In the genomic region with DNA sequence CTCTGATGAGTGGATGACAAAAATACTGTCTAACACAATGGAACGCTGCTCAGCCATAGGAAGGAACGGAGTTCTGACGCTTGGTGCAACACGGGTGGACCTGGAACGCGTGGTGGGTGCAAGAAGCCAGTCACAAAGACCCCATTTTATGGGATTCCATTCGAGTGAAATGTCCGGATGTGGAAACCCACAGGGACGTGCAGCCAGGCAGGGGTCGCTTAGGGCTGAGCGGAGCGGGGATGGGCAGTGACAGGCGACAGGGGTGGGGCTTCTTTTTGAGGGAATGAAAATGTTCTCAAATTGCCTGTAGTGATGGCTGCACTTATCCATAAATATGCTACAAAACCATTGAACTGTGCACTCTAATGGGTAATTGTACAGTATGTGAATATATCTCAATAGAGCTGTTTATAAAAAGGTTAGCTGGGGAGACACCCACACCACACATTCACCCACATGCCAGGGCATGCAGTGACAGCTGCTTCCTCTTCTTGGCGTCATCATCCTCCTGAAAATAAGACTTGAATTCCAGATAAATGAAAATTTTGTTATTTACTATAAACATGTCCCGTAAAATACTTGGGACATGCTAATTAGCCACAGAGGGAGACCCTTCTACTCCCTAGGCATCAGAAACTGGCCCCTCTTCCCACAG, we compare ENCODE assay signal across 19 cellular contexts.
"Had no signal": no experiment of that assay in that cellular context is flagged by ENCODE, and none has a peak within 500 bp of the region (broad histone marks: within the 10 kb centered on the region; RNA-seq: fewer than 3 reads in every experiment).

No MANE protein-coding gene starts in this region.

- H3K4me1 Mint-ChIP-seq: activated CD4-positive, alpha-beta T cell treated with anti-CD3 and anti-CD28 coated beads for 36 hours; activated naive CD8-positive, alpha-beta T cell treated with anti-CD3 and anti-CD28 coated beads for 36 hours had no signal

- H3K36me3 ChIP-seq: lower lobe of right lung, thyroid gland had no signal

- ATAC-seq: activated CD4-positive, alpha-beta T cell treated with anti-CD3 and anti-CD28 coated beads for 36 hours; body of pancreas; foreskin keratinocyte; lower lobe of right lung; WTC11 had no signal

- H3K27ac Mint-ChIP-seq: activated CD4-positive, alpha-beta T cell treated with anti-CD3 and anti-CD28 coated beads for 36 hours; activated naive CD8-positive, alpha-beta T cell treated with anti-CD3 and anti-CD28 coated beads for 36 hours; nephron progenitor cell; T-helper 2 cell treated with Interferon-gamma antibody and Interleukin-4, amounts not matched to agents 5 μg/mL and 100 μg/mL, for 36 hours; WTC11 had no signal

- DNase-seq: activated CD4-positive, alpha-beta T cell treated with anti-CD3 and anti-CD28 coated beads for 36 hours; activated CD4-positive, alpha-beta T cell treated with anti-CD3 and anti-CD28 coated beads, Interleukin-2, amount 50 U/mL, for 48 hours; activated naive CD8-positive, alpha-beta T cell treated with anti-CD3 and anti-CD28 coated beads for 36 hours; amniotic stem cell; body of pancreas; central memory CD4-positive, alpha-beta T cell; glutamatergic neuron; hypothalamus; islet precursor cell; lower lobe of right lung; nephron progenitor cell; occipital lobe; stimulated activated CD4-positive, alpha-beta T cell treated with anti-CD3 and anti-CD28 coated beads, Interleukin-12 subunit alpha, Interleukin-12 subunit beta, amount 100 ng/mL, for 4 hours; stimulated activated CD4-positive, alpha-beta T cell treated with anti-CD3 and anti-CD28 coated beads, Interleukin-1b, Interleukin-23, amount 100 ng/mL, for 48 hours; stimulated activated naive CD4-positive, alpha-beta T cell treated with Interleukin-2 at 50 U/mL for 16 hours; thyroid gland had no signal

- H3K9me3 ChIP-seq: body of pancreas, lower lobe of right lung, thyroid gland had no signal

- H3K27me3 ChIP-seq: body of pancreas, foreskin keratinocyte, thyroid gland had no signal

- H3K4me3 ChIP-seq: body of pancreas, lower lobe of right lung, thyroid gland had no signal

- H3K27ac ChIP-seq: body of pancreas, foreskin keratinocyte, lower lobe of right lung, thyroid gland had no signal

- H3K4me3 Mint-ChIP-seq: activated CD4-positive, alpha-beta T cell treated with anti-CD3 and anti-CD28 coated beads for 36 hours; activated naive CD8-positive, alpha-beta T cell treated with anti-CD3 and anti-CD28 coated beads for 36 hours; nephron progenitor cell; T-helper 2 cell treated with Interferon-gamma antibody and Interleukin-4, amounts not matched to agents 5 μg/mL and 100 μg/mL, for 36 hours; WTC11 had no signal

- H3K9me3 Mint-ChIP-seq: activated naive CD8-positive, alpha-beta T cell treated with anti-CD3 and anti-CD28 coated beads for 36 hours; nephron progenitor cell; T-helper 2 cell treated with Interferon-gamma antibody and Interleukin-4, amounts not matched to agents 5 μg/mL and 100 μg/mL, for 36 hours; WTC11 had no signal

- H3K4me1 ChIP-seq: body of pancreas, foreskin keratinocyte, lower lobe of right lung had no signal

- H3K36me3 Mint-ChIP-seq: activated naive CD8-positive, alpha-beta T cell treated with anti-CD3 and anti-CD28 coated beads for 36 hours; WTC11 had no signal
